ENCODE assay signal across 8 cellular contexts in genomic region chr12:123151679-123152454, GRCh38. TPM values are rescaled to one million over a fixed set of nuclear protein-coding genes. Genes with fewer than 3 reads are reported as not detected.
DNase-seq lines count a peak whose midpoint lies in the region; ATAC-seq and TF ChIP-seq lines count a peak whose summit lies in the region.

No MANE protein-coding gene starts in this region.

- TF ChIP-seq POLR2A in breast epithelium (IDR thresholded peaks at IDR 0.05), result no peak

- no peaks in the 10 kb centered on the region for H3K9me3 Mint-ChIP-seq in mesothelial cell of epicardium

- H3K27ac ChIP-seq in ACC112 (ENCODE audit: low read depth, low read length), result no peak overlapping the region
- no peak overlapping the region; the same call in 1 of the 2 replicates for H3K27ac ChIP-seq in HUES6 (ENCODE audit: low read depth, low read length)
- peak overlapping the region; percentile 66 to 73 for H3K27ac ChIP-seq in breast epithelium

- H2AFZ ChIP-seq in ACC112 (ENCODE audit: low read length, unreplicated experiment), result peak overlapping the region; percentile 95

- peak overlapping the region; percentile 75 for H3K4me3 Mint-ChIP-seq in mesothelial cell of epicardium

- DNase-seq in breast epithelium (ENCODE audit: low spot score in 2 of 2) (no peak), mesothelial cell of epicardium (ENCODE audit: low spot score in 2 of 2, unreplicated experiment in 2 of 2) (no peak), SW 1271 (lab: John Stamatoyannopoulos, UW) (no peak)
- DNase-seq in stimulated activated CD8-positive, alpha-beta memory T cell treated with anti-CD3 and anti-CD28 coated beads, Interleukin-4, amount 100 ng/mL, for 48 hours, result no peak

- H3K9me3 ChIP-seq in HUES6 (ENCODE audit: control insufficient read depth, insufficient read depth, low read depth, low read length) (no peaks in the 10 kb centered on the region), breast epithelium (no peaks in the 10 kb centered on the region)

- peak overlapping the region; percentile 68 for H3K9ac ChIP-seq in HUES6 (ENCODE audit: low read length)

- intact Hi-C loops in breast epithelium (cut with DNase I; ENCODE audit: low total_unique reads), result no loop called here

- H3K4me1 Mint-ChIP-seq in mesothelial cell of epicardium, result peaks cover 14% of the 10 kb centered on the region

- peaks cover 14% of the 10 kb centered on the region for H3K79me2 ChIP-seq in ACC112 (ENCODE audit: control insufficient read depth, insufficient read depth, low read length, unreplicated experiment)

- H3K27ac Mint-ChIP-seq in mesothelial cell of epicardium, result no peak overlapping the region

- TF ChIP-seq CTCF in breast epithelium (IDR thresholded peaks at IDR 0.05) (no peak), mesothelial cell of epicardium (IDR thresholded peaks at IDR 0.05; ENCODE audit: unreplicated experiment) (no peak)

- peaks cover 27% of the 10 kb centered on the region for H3K27me3 Mint-ChIP-seq in mesothelial cell of epicardium (ENCODE audit: low read depth)

- ATAC-seq in GM21576 (IDR thresholded peaks at IDR 0.05; ENCODE audit: unreplicated experiment), result no peak
- ATAC-seq in GM18517 (IDR thresholded peaks at IDR 0.05; ENCODE audit: unreplicated experiment), result no peak

- no peaks in the 10 kb centered on the region for H3K36me3 Mint-ChIP-seq in mesothelial cell of epicardium

- no peaks in the 10 kb centered on the region for H3K27me3 ChIP-seq in ACC112 (ENCODE audit: insufficient read depth, low read length)
- H3K27me3 ChIP-seq in HUES6 (ENCODE audit: control insufficient read depth, insufficient read depth, low read length), result peaks cover 19% of the 10 kb centered on the region
- H3K27me3 ChIP-seq in breast epithelium, result no peaks in the 10 kb centered on the region

- H3K36me3 ChIP-seq in ACC112 (ENCODE audit: insufficient read depth, low read length) (no peaks in the 10 kb centered on the region; the same call in 1 of the 2 replicates), HUES6 (ENCODE audit: control insufficient read depth, insufficient read depth, low read length) (peaks cover 12% of the 10 kb centered on the region), breast epithelium (no peaks in the 10 kb centered on the region)

- H3K4me1 ChIP-seq in ACC112 (ENCODE audit: control insufficient read depth, insufficient read depth, low read length, unreplicated experiment) (peaks cover 15% of the 10 kb centered on the region), HUES6 (ENCODE audit: control insufficient read depth, insufficient read depth, low read length) (peaks cover 48% of the 10 kb centered on the region), breast epithelium (no peaks in the 10 kb centered on the region)

- H3K4me3 ChIP-seq in ACC112 (ENCODE audit: low read depth, low read length) (peak overlapping the region; percentile 93), HUES6 (ENCODE audit: low read depth, low read length) (peak overlapping the region; percentile 62), breast epithelium (peak overlapping the region; percentile 73 to 75 (median 74))

RNA-seq across cellular contexts. Expression of gene PITPNM2, which starts 1.0 kb away (rescaled TPM):
- total RNA-seq in breast epithelium (1 to 10 TPM; 2.3 to 7.5 (median 2.4) TPM), mesothelial cell of epicardium (5.9 to 7.5 TPM (median 7.0 TPM) in 3 replicates)

Comparison
In these comparisons a context has a peak if more than half of its experiments do, and no peak if none do; other contexts are left out.
1. H3K27ac ChIP-seq: peak in breast epithelium (2 of 2); none in ACC112 (single experiment) and HUES6 (single experiment).
2. Peak in every context shown above with its lines, with median percentiles within 50 percentile points of each other: H3K4me3 ChIP-seq.